In genomic region chr20:892371-892770, GRCh38 we compare ENCODE assay signal across 7 cellular contexts. TPM values are rescaled to one million over a fixed set of nuclear protein-coding genes. Genes with fewer than 3 reads are reported as not detected.
"Had no signal": no experiment of that assay in that cellular context is flagged by ENCODE, and none has a peak within 500 bp of the region (broad histone marks: within the 10 kb centered on the region; RNA-seq: fewer than 3 reads in every experiment).

No MANE protein-coding gene starts in this region.

RNA-seq across cellular contexts. Expression of gene ANGPT4, which starts 23.8 kb away (rescaled TPM):
- total RNA-seq: activated CD4-positive, alpha-beta memory T cell treated with anti-CD3 and anti-CD28 coated beads, Interleukin-2, amount 10 ng/mL, durations not matched to agents 7 days and 5 days; activated CD4-positive, alpha-beta T cell treated with anti-CD3 and anti-CD28 coated beads, Interleukin-2, amount 10 ng/mL, durations not matched to agents 7 days and 5 days; activated naive CD8-positive, alpha-beta T cell treated with anti-CD3 and anti-CD28 coated beads, Interleukin-2, amount 10 ng/mL, durations not matched to agents 7 days and 5 days; activated T-cell treated with anti-CD3 and anti-CD28 coated beads, Interleukin-2, amount 50 U/mL, for 72 hours; dermis blood vessel endothelial cell; foreskin keratinocyte; T-helper 17 cell had no signal
- polyA plus RNA-seq: foreskin keratinocyte had no signal
